In the genomic region with DNA sequence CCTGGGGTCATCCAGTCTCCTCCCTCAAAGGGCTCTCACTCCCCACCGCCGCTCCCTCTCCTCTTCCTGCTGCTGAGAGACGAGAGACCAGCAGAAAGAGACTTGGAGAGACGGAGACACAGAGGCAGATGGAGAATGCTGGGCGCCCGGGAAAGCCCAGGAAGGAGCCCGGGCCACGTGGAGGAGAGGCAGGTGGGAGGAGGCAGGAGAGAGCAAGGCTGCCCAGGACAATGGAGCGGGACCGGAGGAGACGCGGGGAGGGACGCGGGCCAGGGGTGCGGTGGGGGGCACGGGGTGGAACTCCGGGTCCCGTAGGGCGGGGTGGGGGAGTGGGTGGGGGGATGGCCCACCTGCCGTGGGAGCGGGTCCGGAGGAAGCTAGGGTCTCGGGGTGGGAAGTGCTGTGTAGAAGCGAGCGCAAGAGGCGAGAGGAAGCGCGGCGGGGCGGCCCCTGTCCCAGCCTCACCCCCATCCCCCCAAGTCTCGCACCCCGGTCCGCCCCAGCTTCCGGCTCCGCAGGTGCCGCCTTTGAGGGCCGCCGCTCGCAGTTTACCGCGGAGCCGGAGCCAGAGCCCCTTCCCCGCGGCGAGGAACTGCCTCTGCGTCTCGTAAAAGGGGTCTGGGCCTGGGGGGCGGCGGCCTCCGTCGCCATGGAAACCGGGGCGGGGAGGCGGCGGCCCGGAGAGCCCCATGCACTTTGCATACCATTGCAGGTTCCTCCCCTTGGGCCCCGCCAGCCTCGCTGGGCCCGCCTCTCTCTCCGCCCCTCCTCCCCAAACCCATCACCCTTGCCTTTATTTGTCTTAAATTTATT, we compare ENCODE assay signal across 8 cellular contexts.
DNase-seq lines count a peak whose midpoint lies in the region; ATAC-seq and TF ChIP-seq lines count a peak whose summit lies in the region.

No MANE protein-coding gene starts in this region.

- peak; percentile 18 for DNase-seq in SIG-M5 treated with dmso at 0.1 percent for 504 hours (lab: John Stamatoyannopoulos, UW; ENCODE audit: unreplicated experiment)
- no peak for DNase-seq in SIG-M5 (lab: John Stamatoyannopoulos, UW)
- peak; percentile 49 for DNase-seq in adipocyte (ENCODE audit: low read depth)
- DNase-seq in stimulated activated CD4-positive, alpha-beta T cell treated with anti-CD3 and anti-CD28 coated beads, Interleukin-2, amount 100 ng/mL, for 48 hours, result peak; percentile 30 to 50
- no peak for DNase-seq in KBM-7

- H3K9ac ChIP-seq in adipocyte (ENCODE audit: low read length), result no peak overlapping the region
- peak overlapping the region; percentile 81; the same call in 1 of the 2 replicates for H3K9ac ChIP-seq in iPS-20b (ENCODE audit: low read depth, low read length)

- ATAC-seq in SK-N-SH treated with all-trans-retinoic acid at 6 μM for 48 hours (peak; percentile 80), HG03565 (IDR thresholded peaks at IDR 0.05; ENCODE audit: unreplicated experiment) (no peak)

- H3K4me3 ChIP-seq in adipocyte (ENCODE audit: low read length) (no peak overlapping the region), iPS-20b (ENCODE audit: low read length) (peak overlapping the region; percentile 61; the same call in 1 of the 2 replicates)

- H3K27ac ChIP-seq in iPS-20b (ENCODE audit: low read length), result peak overlapping the region; percentile 52

- H3K36me3 ChIP-seq in adipocyte (ENCODE audit: control insufficient read depth, insufficient read depth, low read length, severe bottlenecking), result no peaks in the 10 kb centered on the region
- H3K36me3 ChIP-seq in iPS-20b (ENCODE audit: insufficient read depth, low read depth, low read length), result no peaks in the 10 kb centered on the region

- no peaks in the 10 kb centered on the region for H3K9me3 ChIP-seq in adipocyte (ENCODE audit: control insufficient read depth, low read length)
- H3K9me3 ChIP-seq in iPS-20b (ENCODE audit: insufficient read depth, low read depth, low read length), result no peaks in the 10 kb centered on the region

- in situ Hi-C loops in KBM-7 (cut with MboI; ENCODE audit: low pct_unique_long_range_greater_than_20kb, low sequenced_read_pairs), result no loop called here

- H3K27me3 ChIP-seq in adipocyte (replicated peaks; ENCODE audit: control insufficient read depth, insufficient read depth, low read length) (no peaks in the 10 kb centered on the region), iPS-20b (ENCODE audit: insufficient read depth, low read length) (no peaks in the 10 kb centered on the region)

- H3K4me1 ChIP-seq in adipocyte (ENCODE audit: control insufficient read depth, insufficient read depth, low read length) (peaks cover 7% of the 10 kb centered on the region), iPS-20b (ENCODE audit: insufficient read depth, low read length) (peaks cover 11% of the 10 kb centered on the region; the same call in 1 of the 2 replicates)

TF ChIP-seq in SK-N-SH treated with all-trans-retinoic acid at 6 μM for 48 hours, 23 proteins besides CTCF, POLR2A, EP300 and RAD21:
- peak; percentile 65; the same call in 1 of the 2 replicates for TF ChIP-seq PATZ1 (CRISPR knock-in tag; IDR thresholded peaks at IDR 0.05; ENCODE audit: borderline replicate concordance)
- no peak for TF ChIP-seq ZFP30 (CRISPR knock-in tag; IDR thresholded peaks at IDR 0.05)
TF ChIP-seq in SK-N-SH treated with all-trans-retinoic acid at 6 μM for 48 hours: peak in this region for 1.

Comparison
In these comparisons a context has a peak if more than half of its experiments do, and no peak if none do; other contexts are left out.
1. DNase-seq: peak in SIG-M5 treated with dmso at 0.1 percent for 504 hours (single experiment), adipocyte (single experiment) and stimulated activated CD4-positive, alpha-beta T cell treated with anti-CD3 and anti-CD28 coated beads, Interleukin-2, amount 100 ng/mL, for 48 hours (2 of 2); none in SIG-M5 (single experiment) and KBM-7 (single experiment).